ENCODE assay signal across 10 cellular contexts in genomic region chrX:145817299-145817665, GRCh38. TPM values are rescaled to one million over a fixed set of nuclear protein-coding genes. Genes with fewer than 3 reads are reported as not detected.
DNase-seq lines count a peak whose midpoint lies in the region; ATAC-seq and TF ChIP-seq lines count a peak whose summit lies in the region.
"Had no signal": no experiment of that assay in that cellular context is flagged by ENCODE, and none has a peak within 500 bp of the region (broad histone marks: within the 10 kb centered on the region; RNA-seq: fewer than 3 reads in every experiment).

No MANE protein-coding gene starts in this region.

- H3K27ac ChIP-seq in neural cell (ENCODE audit: low read length) (no peak overlapping the region), transverse colon (no peak overlapping the region)

- no peak for TF ChIP-seq POLR2A in transverse colon (IDR thresholded peaks at IDR 0.05)

- no peaks in the 10 kb centered on the region for H3K9me2 ChIP-seq in neural cell (ENCODE audit: insufficient read depth, low read length)

- in situ Hi-C loops in transverse colon (cut with MboI; ENCODE audit: low pct_ligation_motif_present in 1 of 4, low pct_unique_long_range_greater_than_20kb in 1 of 4, low sequenced_read_pairs in 3 of 4): no loop called here

- intact Hi-C loops in Right ventricle myocardium inferior (cut with DNase I) (no loop called here), cardiac septum (cut with DNase I) (no loop called here), transverse colon (cut with DNase I; ENCODE audit: low total_unique reads) (no loop called here)

- TF ChIP-seq CTCF in neural cell (IDR thresholded peaks at IDR 0.05; ENCODE audit: poor library complexity, severe bottlenecking) (no peak), transverse colon (IDR thresholded peaks at IDR 0.05) (no peak)

- peak overlapping the region; percentile 44 for H3K4me2 ChIP-seq in neural cell (ENCODE audit: low read length)

- no peaks in the 10 kb centered on the region for H3K4me1 ChIP-seq in transverse colon

- H3K36me3 ChIP-seq in neural cell (ENCODE audit: insufficient read depth, low read length) (no peaks in the 10 kb centered on the region), transverse colon (no peaks in the 10 kb centered on the region)

- H3K9me3 ChIP-seq in neural cell (ENCODE audit: low read length): no peaks in the 10 kb centered on the region
- no peaks in the 10 kb centered on the region for H3K9me3 ChIP-seq in transverse colon

- H2AFZ ChIP-seq in neural cell (ENCODE audit: low read depth, low read length): no peak overlapping the region

- TF ChIP-seq RAD21 in neural cell (conservative IDR thresholded peaks at IDR 0.05): no peak

- DNase-seq in Right ventricle myocardium inferior (ENCODE audit: missing footprints) (peak; percentile 51), cardiac septum (ENCODE audit: low spot score) (no peak), fibroblast of gingiva (ENCODE audit: low read depth) (peak; percentile 52), transverse colon (no peak), activated gamma-delta T cell (lab: John Stamatoyannopoulos, UW) (no peak), cerebellar nuclear complex (lab: John Stamatoyannopoulos, UW) (no peak)
- DNase-seq: GF-D8 had no signal

- H3K9ac ChIP-seq in neural cell (ENCODE audit: low read length): peak overlapping the region; percentile 12

- no peaks in the 10 kb centered on the region for H3F3A ChIP-seq in neural cell (ENCODE audit: insufficient read depth, low read length, poor library complexity, severe bottlenecking)

- no peak for TF ChIP-seq EP300 in neural cell (conservative IDR thresholded peaks at IDR 0.05; ENCODE audit: poor library complexity, severe bottlenecking)
- TF ChIP-seq EP300 in transverse colon (IDR thresholded peaks at IDR 0.05; ENCODE audit: low read depth): no peak

- H4K20me1 ChIP-seq in neural cell (ENCODE audit: insufficient read depth): no peaks in the 10 kb centered on the region

- H3K4me3 ChIP-seq in neural cell (ENCODE audit: low read length): peak overlapping the region; percentile 76
- H3K4me3 ChIP-seq in transverse colon: no peak overlapping the region

- ATAC-seq in Right ventricle myocardium inferior: no peak
- ATAC-seq in HG03280 (IDR thresholded peaks at IDR 0.05; ENCODE audit: unreplicated experiment): no peak
- ATAC-seq: HCT116 had no signal

- H3K27me3 ChIP-seq in neural cell (ENCODE audit: insufficient read depth, low read depth, low read length) (peaks cover 50% of the 10 kb centered on the region), transverse colon (peaks cover 19% of the 10 kb centered on the region)

- H3K79me2 ChIP-seq in neural cell (replicated peaks; ENCODE audit: insufficient read depth, low read length): no peaks in the 10 kb centered on the region

- 44% methylated on average over 17 of the region's 17 CpGs; no CpG with 5 or more reads in 1 of the 2 donors for WGBS in transverse colon (ENCODE audit: low coverage in 1 of 2), 2 donors

TF ChIP-seq in neural cell, 6 proteins besides CTCF, POLR2A, EP300 and RAD21:
- TF ChIP-seq EZH2 (IDR thresholded peaks at IDR 0.05; ENCODE audit: borderline replicate concordance, insufficient read depth, low read length, poor library complexity, severe bottlenecking): no peak
- no peak for TF ChIP-seq POLR2AphosphoS5 (IDR thresholded peaks at IDR 0.05)
- no peak for TF ChIP-seq REST (IDR thresholded peaks at IDR 0.05; ENCODE audit: borderline replicate concordance)
- no peak for TF ChIP-seq MXI1 (conservative IDR thresholded peaks at IDR 0.05; ENCODE audit: poor library complexity, severe bottlenecking)
- no peak for TF ChIP-seq TAF1 (IDR thresholded peaks at IDR 0.05; ENCODE audit: low read depth)
- TF ChIP-seq SMC3 (conservative IDR thresholded peaks at IDR 0.05; ENCODE audit: poor library complexity): no peak

RNA-seq across cellular contexts. Expression of gene SLITRK2, which starts 0.3 kb away (rescaled TPM):
- total RNA-seq in Right ventricle myocardium inferior: 0.35 TPM
- 0.35 TPM for total RNA-seq in cardiac septum
- 1.9 and 2.1 TPM in 2 replicates for polyA plus RNA-seq in neural cell
- 1.2 and 2.5 TPM in 2 replicates for polyA minus RNA-seq in neural cell
- total RNA-seq in transverse colon: under 1 TPM in 3 of 4 donors, not detected in 1; 0.14 to 0.20 (median 0.16) TPM

Comparison
In these comparisons a context has a peak if more than half of its experiments do, and no peak if none do; other contexts are left out.
1. DNase-seq: peak in Right ventricle myocardium inferior (single experiment) and fibroblast of gingiva (single experiment); none in cardiac septum (single experiment), transverse colon (single experiment), activated gamma-delta T cell (single experiment) and cerebellar nuclear complex (0 of 2).